ENCODE assay signal across 22 cellular contexts in the genomic region with DNA sequence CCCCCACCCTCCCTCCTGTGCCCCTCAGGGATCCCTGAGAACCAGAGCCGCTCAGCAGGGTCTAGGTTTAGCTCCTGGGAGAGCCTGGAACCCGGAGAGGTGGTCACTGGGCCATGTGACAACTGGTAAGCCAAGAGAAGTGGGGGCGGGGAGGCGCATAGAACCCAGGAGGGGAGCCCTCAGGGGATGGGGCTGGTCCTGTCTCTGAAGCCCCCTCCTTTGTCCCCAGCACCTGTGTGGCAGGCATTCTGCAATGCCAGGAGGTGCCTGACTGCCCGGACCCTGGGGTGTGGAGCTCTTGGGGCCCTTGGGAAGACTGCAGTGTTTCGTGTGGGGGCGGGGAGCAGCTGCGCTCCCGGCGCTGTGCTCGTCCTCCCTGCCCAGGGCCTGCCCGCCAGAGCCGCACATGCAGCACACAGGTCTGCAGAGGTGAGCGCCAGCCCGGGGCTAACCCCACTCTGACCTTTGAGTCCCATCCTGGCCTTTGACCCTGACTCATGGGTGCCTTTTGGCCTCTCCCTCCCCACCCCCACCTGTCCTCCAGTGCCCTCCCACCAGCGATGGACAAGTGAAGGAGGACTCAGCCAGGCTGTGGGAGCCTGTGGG. TPM values are rescaled to one million over a fixed set of nuclear protein-coding genes. Genes with fewer than 3 reads are reported as not detected.
"Had no signal": no experiment of that assay in that cellular context is flagged by ENCODE, and none has a peak within 500 bp of the region (broad histone marks: within the 10 kb centered on the region; RNA-seq: fewer than 3 reads in every experiment).

No MANE protein-coding gene starts in this region.

- ATAC-seq: activated CD8-positive, alpha-beta T cell treated with anti-CD3 and anti-CD28 coated beads for 36 hours; activated naive CD4-positive, alpha-beta T cell treated with anti-CD3 and anti-CD28 coated beads, Interleukin-2, amount 50 U/mL, for 72 hours; activated T-cell treated with anti-CD3 and anti-CD28 coated beads, Interleukin-2, amount 50 U/mL, for 4 hours; foreskin keratinocyte; heart left ventricle had no signal

- DNase-seq: activated B cell treated with CpG ODN at 0.5 μM for 24 hours; activated CD4-positive, alpha-beta T cell treated with anti-CD3 and anti-CD28 coated beads, Interleukin-2, amount 50 U/mL, for 1 hour; activated CD8-positive, alpha-beta T cell treated with anti-CD3 and anti-CD28 coated beads for 36 hours; activated T-cell treated with anti-CD3 and anti-CD28 coated beads, Interleukin-2, amount 50 U/mL, for 4 hours; central memory CD4-positive, alpha-beta T cell; hypothalamus; kidney glomerular epithelial cell; naive B cell; nephron progenitor cell; ovary; retina; stimulated activated CD4-positive, alpha-beta T cell treated with anti-CD3 and anti-CD28 coated beads, Interleukin-2, amount 100 ng/mL, for 48 hours; stimulated activated naive CD4-positive, alpha-beta T cell treated with Interleukin-2 at 50 U/mL for 16 hours; T-helper 1 cell; testis; transverse colon had no signal

- H3K4me1 ChIP-seq: breast epithelium, esophagus muscularis mucosa, foreskin keratinocyte, heart left ventricle, testis, transverse colon had no signal

- H3K36me3 ChIP-seq: breast epithelium, esophagus muscularis mucosa, heart left ventricle, ovary, transverse colon had no signal

- H3K27me3 ChIP-seq: breast epithelium, heart left ventricle, ovary, testis, transverse colon had no signal

- H3K27ac ChIP-seq: breast epithelium, esophagus muscularis mucosa, foreskin keratinocyte, heart left ventricle, ovary, testis, transverse colon had no signal

- H3K9me3 ChIP-seq: breast epithelium, esophagus muscularis mucosa, heart left ventricle, ovary, testis, transverse colon had no signal

- H3K4me3 ChIP-seq: breast epithelium, esophagus muscularis mucosa, heart left ventricle, ovary, testis, transverse colon had no signal

RNA-seq across cellular contexts. Expression of a gene that starts 42.4 kb away (rescaled TPM):
- total RNA-seq: activated T-helper 2 cell treated with anti-CD3 and anti-CD28 coated beads, Interferon-gamma antibody, Interleukin-2, Interleukin-4, amounts not matched to agents 10 μg/mL and 5 μg/mL and 100 μg/mL, durations not matched to agents 14 hours and 24 hours and 36 hours had no signal
